In genomic region chr1:150596095-150596892, GRCh38 we compare ENCODE assay signal across 18 cellular contexts. TPM values are rescaled to one million over a fixed set of nuclear protein-coding genes. Genes with fewer than 3 reads are reported as not detected.
DNase-seq lines count a peak whose midpoint lies in the region; ATAC-seq and TF ChIP-seq lines count a peak whose summit lies in the region.
"Had no signal": no experiment of that assay in that cellular context is flagged by ENCODE, and none has a peak within 500 bp of the region (broad histone marks: within the 10 kb centered on the region; RNA-seq: fewer than 3 reads in every experiment).

No MANE protein-coding gene starts in this region.

- H3K27me3 ChIP-seq in CD4-positive, alpha-beta T cell (ENCODE audit: control insufficient read depth, insufficient read depth, low read length) = no peaks in the 10 kb centered on the region
- H3K27me3 ChIP-seq in trophoblast cell (ENCODE audit: insufficient read depth, low read length) (no peaks in the 10 kb centered on the region), osteoblast (ENCODE audit: insufficient read depth, low read length) (no peaks in the 10 kb centered on the region)
- H3K27me3 ChIP-seq: uterus had no signal

- no peak overlapping the region for H3K27ac ChIP-seq in CD4-positive, alpha-beta T cell (ENCODE audit: low read depth, low read length)
- no peak overlapping the region for H3K27ac ChIP-seq in trophoblast cell (ENCODE audit: low read depth, low read length)
- H3K27ac ChIP-seq in osteoblast (ENCODE audit: low read depth, low read length) = no peak overlapping the region
- H3K27ac ChIP-seq: uterus had no signal

- no peaks in the 10 kb centered on the region for H3K79me1 ChIP-seq in trophoblast cell (ENCODE audit: low read length)

- H3K4me3 ChIP-seq in astrocyte of the spinal cord (ENCODE audit: low read depth, low read length) (no peak overlapping the region), mucosa of descending colon (no peak overlapping the region), trophoblast cell (ENCODE audit: low read depth, low read length) (no peak overlapping the region), osteoblast (ENCODE audit: insufficient read depth, low read length) (no peak overlapping the region)
- H3K4me3 ChIP-seq: HAP-1, uterus had no signal

- no peak overlapping the region for H2AFZ ChIP-seq in trophoblast cell (ENCODE audit: insufficient read depth, low read length, poor library complexity)
- no peak overlapping the region for H2AFZ ChIP-seq in osteoblast (ENCODE audit: low read length)

- no peak overlapping the region for H4K12ac ChIP-seq in trophoblast cell (ENCODE audit: low read depth, low read length)

- no peaks in the 10 kb centered on the region for H3K9me3 ChIP-seq in CD4-positive, alpha-beta T cell (ENCODE audit: control insufficient read depth, low read length)
- H3K9me3 ChIP-seq in mucosa of descending colon = no peaks in the 10 kb centered on the region
- no peaks in the 10 kb centered on the region for H3K9me3 ChIP-seq in trophoblast cell (ENCODE audit: insufficient read depth, low read depth, low read length)
- H3K9me3 ChIP-seq in osteoblast (ENCODE audit: low read depth, low read length) = no peaks in the 10 kb centered on the region
- H3K9me3 ChIP-seq: uterus had no signal

- H2BK5ac ChIP-seq in trophoblast cell (ENCODE audit: low read depth, low read length, poor library complexity) = no peak overlapping the region

- WGBS in trophoblast cell (ENCODE audit: extremely low coverage, insufficient coverage, insufficient read length) = no CpG with 5 or more reads among the region's 7 CpGs

- no peak overlapping the region for H2BK120ac ChIP-seq in trophoblast cell (ENCODE audit: insufficient read depth, low read length, poor library complexity)

- no peak overlapping the region for H3K4me2 ChIP-seq in trophoblast cell (ENCODE audit: low read length)
- no peak overlapping the region for H3K4me2 ChIP-seq in osteoblast (ENCODE audit: insufficient read depth, low read length)

- H2BK12ac ChIP-seq in trophoblast cell (ENCODE audit: low read length) = no peak overlapping the region

- no peak for DNase-seq in CD4-positive, alpha-beta T cell
- peak; percentile 82 for DNase-seq in LHCN-M2 (ENCODE audit: low read depth)
- peak; percentile 31 for DNase-seq in astrocyte of the spinal cord (ENCODE audit: low read depth, low spot score)
- no peak for DNase-seq in mucosa of descending colon
- no peak for DNase-seq in trophoblast cell
- DNase-seq in osteoblast (ENCODE audit: insufficient read length, low spot score, missing footprints) = no peak
- no peak for DNase-seq in Right ventricle myocardium superior
- DNase-seq in T-helper 2 cell treated with Interferon-gamma antibody and Interleukin-4, amounts not matched to agents 5 μg/mL and 100 μg/mL, for 36 hours (ENCODE audit: low spot score) = no peak
- DNase-seq: activated T-cell treated with anti-CD3 and anti-CD28 coated beads, Interleukin-2, amount 50 U/mL, for 1 hour; amygdala; C1 segment of cervical spinal cord; cortex of kidney; foreskin melanocyte; NCI-H2171 treated with DMSO at 0.1 percent for 48 hours; stimulated activated CD4-positive, alpha-beta T cell treated with anti-CD3 and anti-CD28 coated beads, Interleukin-2, amount 100 ng/mL, for 48 hours; uterus had no signal

- no peak overlapping the region for H4K8ac ChIP-seq in trophoblast cell (ENCODE audit: low read depth, low read length)

- ATAC-seq in CD4-positive, alpha-beta T cell (ENCODE audit: poor library complexity) = no peak
- peak; percentile 89 for ATAC-seq in mucosa of descending colon
- ATAC-seq in Right ventricle myocardium superior (ENCODE audit: poor library complexity) = no peak

- TF ChIP-seq CTCF in CD4-positive, alpha-beta T cell (IDR thresholded peaks at IDR 0.05) = no peak
- TF ChIP-seq CTCF in astrocyte of the spinal cord (IDR thresholded peaks at IDR 0.05; ENCODE audit: low read depth, low read length) (no peak), mucosa of descending colon (IDR thresholded peaks at IDR 0.05) (no peak), osteoblast (IDR thresholded peaks at IDR 0.05; ENCODE audit: extremely low read depth, low read depth, low read length) (no peak)

- H3K27me3 Mint-ChIP-seq in CD4-positive, alpha-beta T cell = no peaks in the 10 kb centered on the region
- no peaks in the 10 kb centered on the region for H3K27me3 Mint-ChIP-seq in T-helper 2 cell treated with Interferon-gamma antibody and Interleukin-4, amounts not matched to agents 5 μg/mL and 100 μg/mL, for 36 hours (ENCODE audit: low read depth)

- CTCF ChIA-PET in CD4-positive, alpha-beta T cell (lab: Charles Lee) = interaction anchor here (1.4 kb wide), 1 partner anchor 35 kb away, joined by 4 read pairs; no protein-coding TSS in a partner anchor

- no peak overlapping the region for H3K4ac ChIP-seq in trophoblast cell (ENCODE audit: low read depth, low read length)

- no peak overlapping the region for H3K14ac ChIP-seq in trophoblast cell (ENCODE audit: low read length)

- peaks cover 10% of the 10 kb centered on the region for H3K4me1 Mint-ChIP-seq in CD4-positive, alpha-beta T cell (ENCODE audit: low read depth)
- H3K4me1 Mint-ChIP-seq in T-helper 2 cell treated with Interferon-gamma antibody and Interleukin-4, amounts not matched to agents 5 μg/mL and 100 μg/mL, for 36 hours (ENCODE audit: low read depth) = peaks cover 3% of the 10 kb centered on the region
- H3K4me1 Mint-ChIP-seq: mesothelial cell of epicardium had no signal

- H3K9me3 Mint-ChIP-seq in CD4-positive, alpha-beta T cell = no peaks in the 10 kb centered on the region
- no peaks in the 10 kb centered on the region for H3K9me3 Mint-ChIP-seq in T-helper 2 cell treated with Interferon-gamma antibody and Interleukin-4, amounts not matched to agents 5 μg/mL and 100 μg/mL, for 36 hours

- H3K36me3 Mint-ChIP-seq in CD4-positive, alpha-beta T cell (ENCODE audit: low read depth) = peaks cover 18% of the 10 kb centered on the region
- H3K36me3 Mint-ChIP-seq in T-helper 2 cell treated with Interferon-gamma antibody and Interleukin-4, amounts not matched to agents 5 μg/mL and 100 μg/mL, for 36 hours (ENCODE audit: low read depth) = peaks cover 12% of the 10 kb centered on the region

- intact Hi-C loops in CD4-positive, alpha-beta T cell (cut with DNase I, micrococcal nuclease) = no loop called here
- intact Hi-C loops in mucosa of descending colon (cut with DNase I, micrococcal nuclease) = no loop called here
- intact Hi-C loops in Right ventricle myocardium superior (cut with DNase I) = no loop called here

- H3K4me1 ChIP-seq in mucosa of descending colon (ENCODE audit: low read depth) (no peaks in the 10 kb centered on the region), trophoblast cell (ENCODE audit: control insufficient read depth in 1 of 2, insufficient read depth in 2 of 2, low read length in 2 of 2) (no peaks in the 10 kb centered on the region), osteoblast (ENCODE audit: insufficient read depth, low read length) (no peaks in the 10 kb centered on the region)
- H3K4me1 ChIP-seq: uterus had no signal

- in situ Hi-C loops in astrocyte of the spinal cord (cut with HindIII; ENCODE audit: low sequenced_read_pairs) = no loop called here

- no peak overlapping the region for H2AK5ac ChIP-seq in trophoblast cell (ENCODE audit: low read length)

- H3K36me3 ChIP-seq in mucosa of descending colon (ENCODE audit: low read depth) (no peaks in the 10 kb centered on the region), trophoblast cell (ENCODE audit: control insufficient read depth in 1 of 2, insufficient read depth in 2 of 2, low read length in 2 of 2) (peaks cover 3 to 6% of the 10 kb centered on the region in 2 experiments), osteoblast (ENCODE audit: insufficient read depth, low read length) (no peaks in the 10 kb centered on the region)
- H3K36me3 ChIP-seq: HAP-1, uterus had no signal

- H3K23ac ChIP-seq in trophoblast cell (ENCODE audit: low read length) = no peak overlapping the region

- H3K9ac ChIP-seq in trophoblast cell (ENCODE audit: low read length) = no peak overlapping the region

- peak overlapping the region; percentile 37 for H3K27ac Mint-ChIP-seq in CD4-positive, alpha-beta T cell
- H3K27ac Mint-ChIP-seq in T-helper 2 cell treated with Interferon-gamma antibody and Interleukin-4, amounts not matched to agents 5 μg/mL and 100 μg/mL, for 36 hours = no peak overlapping the region
- H3K27ac Mint-ChIP-seq: mesothelial cell of epicardium had no signal

- H3K79me2 ChIP-seq in trophoblast cell (ENCODE audit: control insufficient read depth, insufficient read depth, low read length, poor library complexity) = no peaks in the 10 kb centered on the region
- no peaks in the 10 kb centered on the region for H3K79me2 ChIP-seq in osteoblast (ENCODE audit: insufficient read depth, low read length)

- no peak overlapping the region for H3K4me3 Mint-ChIP-seq in CD4-positive, alpha-beta T cell
- no peak overlapping the region for H3K4me3 Mint-ChIP-seq in T-helper 2 cell treated with Interferon-gamma antibody and Interleukin-4, amounts not matched to agents 5 μg/mL and 100 μg/mL, for 36 hours
- H3K4me3 Mint-ChIP-seq: mesothelial cell of epicardium had no signal

- no peaks in the 10 kb centered on the region for H4K20me1 ChIP-seq in osteoblast (ENCODE audit: insufficient read depth, low read length)

- H3K18ac ChIP-seq in trophoblast cell (ENCODE audit: low read length) = no peak overlapping the region

- POLR2A ChIA-PET in CD4-positive, alpha-beta T cell (lab: Charles Lee) = no interaction called here

- H4K91ac ChIP-seq in trophoblast cell (ENCODE audit: low read depth, low read length) = no peak overlapping the region

RNA-seq across cellular contexts. Expression of gene MCL1, which starts 16.9 kb away (rescaled TPM):
- 100 to 1,000 TPM; 737 to 747 TPM for total RNA-seq in CD4-positive, alpha-beta T cell
- total RNA-seq in LHCN-M2 (2014; rRNA removed) (287 TPM in 2 replicates), mucosa of descending colon (100 to 1,000 TPM; 221 to 258 (median 236) TPM), osteoblast (168 and 176 TPM in 2 replicates), Right ventricle myocardium superior (85.9 TPM)
- 66.7 TPM for polyA plus RNA-seq in LHCN-M2 (2012)
- polyA plus RNA-seq in trophoblast cell (2013) = 119 and 120 TPM in 2 replicates

RNA-seq across cellular contexts. Expression of gene ENSA, which starts 33.1 kb away (rescaled TPM):
- total RNA-seq in CD4-positive, alpha-beta T cell = 100 to 1,000 TPM; 132 to 137 TPM
- total RNA-seq in LHCN-M2 (2014; rRNA removed) (85.5 and 116 TPM in 2 replicates), mucosa of descending colon (100 to 1,000 TPM; 174 to 213 (median 194) TPM), osteoblast (63.1 and 66.6 TPM in 2 replicates), Right ventricle myocardium superior (108 TPM)
- 84.7 TPM for polyA plus RNA-seq in LHCN-M2 (2012)
- 110 and 115 TPM in 2 replicates for polyA plus RNA-seq in trophoblast cell (2013)

RNA-seq across cellular contexts. Expression of gene ADAMTSL4, which starts 47.1 kb away (rescaled TPM):
- total RNA-seq in CD4-positive, alpha-beta T cell = under 1 TPM; 0.16 to 0.22 TPM
- total RNA-seq in LHCN-M2 (2014; rRNA removed) = 2.8 and 3.1 TPM in 2 replicates
- 4.8 TPM for polyA plus RNA-seq in LHCN-M2 (2012)
- 10 to 100 TPM in 2 of 3 donors, 1 to 10 TPM in 1; 3.4 to 37.1 (median 10.2) TPM for total RNA-seq in mucosa of descending colon
- polyA plus RNA-seq in trophoblast cell (2013) = 33.2 and 33.6 TPM in 2 replicates
- total RNA-seq in osteoblast = 3.2 and 5.4 TPM in 2 replicates
- 64.4 TPM for total RNA-seq in Right ventricle myocardium superior

Comparison
In these comparisons a context has a peak if more than half of its experiments do, and no peak if none do; other contexts are left out.
1. DNase-seq: peak in LHCN-M2 (single experiment) and astrocyte of the spinal cord (single experiment); none in CD4-positive, alpha-beta T cell (0 of 10), mucosa of descending colon (0 of 3), trophoblast cell (0 of 2), osteoblast (single experiment), Right ventricle myocardium superior (single experiment) and T-helper 2 cell treated with Interferon-gamma antibody and Interleukin-4, amounts not matched to agents 5 μg/mL and 100 μg/mL, for 36 hours (single experiment).